18 cellular contexts compared by ENCODE assay signal in the genomic region with DNA sequence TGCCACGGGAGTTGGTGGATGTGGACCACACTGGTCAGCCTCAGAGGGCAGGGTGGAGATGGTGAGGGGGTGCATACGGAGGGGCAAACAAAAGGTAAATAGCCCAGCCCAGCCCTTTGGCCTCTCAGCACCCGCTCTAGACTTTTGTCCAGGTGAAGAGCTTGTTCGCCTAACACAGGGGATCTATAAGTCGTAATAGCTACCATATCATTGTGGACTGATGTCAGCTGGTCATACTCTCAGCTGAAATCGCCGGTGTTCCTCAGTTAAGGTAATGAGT. TPM values are rescaled to one million over a fixed set of nuclear protein-coding genes. Genes with fewer than 3 reads are reported as not detected.
DNase-seq lines count a peak whose midpoint lies in the region; ATAC-seq and TF ChIP-seq lines count a peak whose summit lies in the region.
"Had no signal": no experiment of that assay in that cellular context is flagged by ENCODE, and none has a peak within 500 bp of the region (broad histone marks: within the 10 kb centered on the region; RNA-seq: fewer than 3 reads in every experiment).

No MANE protein-coding gene starts in this region.

- TF ChIP-seq CTCF in CD4-positive, alpha-beta T cell (IDR thresholded peaks at IDR 0.05): no peak
- TF ChIP-seq CTCF in tibial nerve (IDR thresholded peaks at IDR 0.05) (no peak), prostate gland (IDR thresholded peaks at IDR 0.05) (no peak)

- no peak for TF ChIP-seq EP300 in tibial nerve (IDR thresholded peaks at IDR 0.05)

- H3K9me3 ChIP-seq in CD4-positive, alpha-beta T cell (ENCODE audit: control insufficient read depth, low read length): no peaks in the 10 kb centered on the region
- H3K9me3 ChIP-seq in tibial nerve: no peaks in the 10 kb centered on the region
- H3K9me3 ChIP-seq in CD4-positive, alpha-beta memory T cell (ENCODE audit: control insufficient read depth in 1 of 2, low read length in 2 of 2): no peaks in the 10 kb centered on the region
- no peaks in the 10 kb centered on the region for H3K9me3 ChIP-seq in prostate gland

- peaks cover 0 to 13% (median 3%) of the 10 kb centered on the region in 4 donors for H3K4me1 ChIP-seq in tibial nerve
- peaks cover 41% of the 10 kb centered on the region for H3K4me1 ChIP-seq in CD4-positive, alpha-beta memory T cell (ENCODE audit: insufficient read depth, low read length)
- no peaks in the 10 kb centered on the region for H3K4me1 ChIP-seq in prostate gland (replicated peaks)

- intact Hi-C loops in CD4-positive, alpha-beta T cell (cut with DNase I, micrococcal nuclease): no loop called here
- intact Hi-C loops in CD4-positive, alpha-beta memory T cell (cut with micrococcal nuclease): no loop called here
- intact Hi-C loops in prostate gland (cut with DNase I): no loop called here

- peaks cover 38% of the 10 kb centered on the region for H3K4me1 Mint-ChIP-seq in CD4-positive, alpha-beta T cell (ENCODE audit: low read depth)
- H3K4me1 Mint-ChIP-seq in CD4-positive, alpha-beta memory T cell: peaks cover 24 to 41% (median 33%) of the 10 kb centered on the region in 4 donors

- H3K27me3 Mint-ChIP-seq in CD4-positive, alpha-beta T cell: no peaks in the 10 kb centered on the region
- H3K27me3 Mint-ChIP-seq in CD4-positive, alpha-beta memory T cell: no peaks in the 10 kb centered on the region

- no peak overlapping the region for H3K4me3 Mint-ChIP-seq in CD4-positive, alpha-beta T cell
- no peak overlapping the region for H3K4me3 Mint-ChIP-seq in CD4-positive, alpha-beta memory T cell

- POLR2A ChIA-PET in CD4-positive, alpha-beta T cell (lab: Charles Lee): interaction anchor here (0.8 to 2.3 kb wide), 4 partner anchors 12 to 312 kb away, joined by 3 to 55 read pairs (median 4); a partner anchor contains a TSS
- POLR2A ChIA-PET in CD4-positive, alpha-beta memory T cell (lab: Charles Lee; ENCODE audit: partially characterized antibody): interaction anchor here (2.0 to 2.9 kb wide), 3 partner anchors 13 to 207 kb away, joined by 9 to 72 read pairs (median 39); a partner anchor contains a TSS

- H3K36me3 ChIP-seq in tibial nerve: no peaks in the 10 kb centered on the region
- H3K36me3 ChIP-seq in CD4-positive, alpha-beta memory T cell (ENCODE audit: insufficient read depth, low read length): no peaks in the 10 kb centered on the region
- H3K36me3 ChIP-seq in prostate gland: no peaks in the 10 kb centered on the region

- H3K36me3 Mint-ChIP-seq in CD4-positive, alpha-beta T cell (ENCODE audit: low read depth): no peaks in the 10 kb centered on the region
- no peaks in the 10 kb centered on the region for H3K36me3 Mint-ChIP-seq in CD4-positive, alpha-beta memory T cell
- H3K36me3 Mint-ChIP-seq: IgD-negative memory B cell had no signal

- ATAC-seq in CD4-positive, alpha-beta T cell (ENCODE audit: poor library complexity): no peak

- H3K27me3 ChIP-seq in CD4-positive, alpha-beta T cell (ENCODE audit: control insufficient read depth, insufficient read depth, low read length): no peaks in the 10 kb centered on the region
- H3K27me3 ChIP-seq in layer of hippocampus (ENCODE audit: control insufficient read depth, insufficient read depth, low read length) (no peaks in the 10 kb centered on the region), tibial nerve (no peaks in the 10 kb centered on the region), prostate gland (replicated peaks; ENCODE audit: insufficient read depth) (no peaks in the 10 kb centered on the region)
- no peaks in the 10 kb centered on the region for H3K27me3 ChIP-seq in CD4-positive, alpha-beta memory T cell (ENCODE audit: insufficient read depth, low read length)

- no peaks in the 10 kb centered on the region for H3K9me3 Mint-ChIP-seq in CD4-positive, alpha-beta T cell
- peaks cover 0 to 3% (median 0%) of the 10 kb centered on the region in 8 donors for H3K9me3 Mint-ChIP-seq in CD4-positive, alpha-beta memory T cell
- H3K9me3 Mint-ChIP-seq: IgD-negative memory B cell had no signal

- H3K4me3 ChIP-seq in tibial nerve: no peak overlapping the region
- H3K4me3 ChIP-seq in CD4-positive, alpha-beta memory T cell (ENCODE audit: low read length in 2 of 2): no peak overlapping the region
- no peak overlapping the region for H3K4me3 ChIP-seq in prostate gland

- CTCF ChIA-PET in CD4-positive, alpha-beta T cell (lab: Charles Lee): interaction anchor here (2.4 kb wide), 1 partner anchor 16 kb away, joined by 20 read pairs; no protein-coding TSS in a partner anchor
- CTCF ChIA-PET in CD4-positive, alpha-beta memory T cell (lab: Charles Lee; ENCODE audit: partially characterized antibody): interaction anchor here (1.3 kb wide), 1 partner anchor 12 kb away, joined by 3 read pairs; no protein-coding TSS in a partner anchor

- peak overlapping the region; percentile 92 for H3K27ac Mint-ChIP-seq in CD4-positive, alpha-beta T cell
- H3K27ac Mint-ChIP-seq in CD4-positive, alpha-beta memory T cell: peak overlapping the region in 1 of 7 donors; percentile 17
- H3K27ac Mint-ChIP-seq: IgD-negative memory B cell had no signal

- WGBS in tibial nerve, 2 donors: 84 to 89% methylated on average over 7 of the region's 7 CpGs
- WGBS in prostate gland: 93% methylated on average over 7 of the region's 7 CpGs

- TF ChIP-seq POLR2A in tibial nerve (IDR thresholded peaks at IDR 0.05): no peak
- no peak for TF ChIP-seq POLR2A in prostate gland (IDR thresholded peaks at IDR 0.05)

- DNase-seq in CD4-positive, alpha-beta T cell: no peak
- no peak for DNase-seq in caudate nucleus (lab: John Stamatoyannopoulos, UW)
- no peak for DNase-seq in tibial nerve (ENCODE audit: low spot score in 2 of 2)
- DNase-seq in CD4-positive, alpha-beta memory T cell: no peak
- DNase-seq in NCI-H146 treated with DMSO at 0.1 percent for 48 hours (lab: John Stamatoyannopoulos, UW; ENCODE audit: unreplicated experiment): no peak
- DNase-seq in prostate gland (ENCODE audit: low spot score): no peak
- DNase-seq: EL, GF-D8, H7, NCI-H2081 treated with DMSO at 0.1 percent for 48 hours, NCI-H2171 treated with DMSO at 0.1 percent for 48 hours, OCI-M1, Right ventricle myocardium superior had no signal

- H3K27ac ChIP-seq in CD4-positive, alpha-beta T cell (ENCODE audit: low read depth, low read length): no peak overlapping the region
- H3K27ac ChIP-seq in caudate nucleus (ENCODE audit: low read depth, low read length) (peak overlapping the region; percentile 93), layer of hippocampus (ENCODE audit: low read depth, low read length) (peak overlapping the region; percentile 81), tibial nerve (peak overlapping the region in 3 of 4 donors; percentile 47 to 81 (median 76)), prostate gland (no peak overlapping the region)
- no peak overlapping the region for H3K27ac ChIP-seq in CD4-positive, alpha-beta memory T cell (ENCODE audit: low read depth, low read length)

RNA-seq across cellular contexts. Expression of a gene that starts 27.0 kb away (rescaled TPM):
- total RNA-seq in CD4-positive, alpha-beta T cell: not detected
- not detected for total RNA-seq in tibial nerve
- total RNA-seq in CD4-positive, alpha-beta memory T cell: not detected
- not detected for polyA plus RNA-seq in CD4-positive, alpha-beta memory T cell
- 1 to 10 TPM in 1 of 2 donors, not detected in 1; 2.4 TPM for total RNA-seq in prostate gland
- total RNA-seq: A673, H7, M059J, Right ventricle myocardium superior, RPMI7951 had no signal
- polyA plus RNA-seq: IgD-negative memory B cell had no signal

Comparison
In these comparisons a context has a peak if more than half of its experiments do, and no peak if none do; other contexts are left out.
1. H3K27ac ChIP-seq: peak in caudate nucleus (single experiment), layer of hippocampus (single experiment) and tibial nerve (3 of 4); none in CD4-positive, alpha-beta T cell (single experiment), CD4-positive, alpha-beta memory T cell (single experiment) and prostate gland (0 of 2).